In the genomic region with DNA sequence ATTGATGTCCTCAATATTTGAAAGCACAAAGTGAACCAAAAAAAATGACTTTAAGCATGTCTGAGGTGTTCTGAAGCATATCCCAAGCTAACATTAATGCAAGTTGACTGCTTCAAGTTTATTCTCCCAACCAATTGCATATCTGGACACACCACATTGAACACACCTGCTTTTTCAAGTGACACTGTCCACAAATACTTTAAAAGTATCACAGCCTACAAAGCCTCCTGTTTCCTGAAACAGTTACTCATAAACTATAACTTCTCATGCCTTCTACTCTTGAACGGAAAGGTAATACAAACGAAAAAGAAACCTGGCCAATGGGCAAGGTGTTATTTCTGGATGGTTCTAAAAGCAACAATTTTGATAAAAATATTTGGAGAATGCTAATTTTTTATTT, we compare ENCODE assay signal across 18 cellular contexts. TPM values are rescaled to one million over a fixed set of nuclear protein-coding genes. Genes with fewer than 3 reads are reported as not detected.
A peak's percentile ranks its signal among the peaks of the same experiment; 100 is the strongest.
DNase-seq lines count a peak whose midpoint lies in the region; ATAC-seq and TF ChIP-seq lines count a peak whose summit lies in the region.
"Had no signal": no experiment of that assay in that cellular context is flagged by ENCODE, and none has a peak within 500 bp of the region (broad histone marks: within the 10 kb centered on the region; RNA-seq: fewer than 3 reads in every experiment).

No MANE protein-coding gene starts in this region.

- H3K4me3 ChIP-seq in upper lobe of left lung: peak overlapping the region in 3 of 4 donors; percentile 44 to 67 (median 65)
- H3K4me3 ChIP-seq: HAP-1 had no signal

- H3K27me3 ChIP-seq in upper lobe of left lung: no peaks in the 10 kb centered on the region
- H3K27me3 ChIP-seq: esophagus squamous epithelium had no signal

- POLR2A ChIA-PET in T-cell (lab: Charles Lee): interaction anchor here in 1 of 2 donors (1.1 kb wide), 1 partner anchor 95 kb away, joined by 5 read pairs; a partner anchor contains a TSS

- peak in 1 of 4 donors; percentile 30 for TF ChIP-seq EP300 in upper lobe of left lung (IDR thresholded peaks at IDR 0.05)

- no peaks in the 10 kb centered on the region for H3K36me3 ChIP-seq in upper lobe of left lung
- H3K36me3 ChIP-seq: esophagus squamous epithelium, HAP-1 had no signal

- no peak overlapping the region for H3K27ac Mint-ChIP-seq in activated naive CD4-positive, alpha-beta T cell treated with anti-CD3 and anti-CD28 coated beads, Interleukin-2, amount 50 U/mL, for 24 hours
- no peak overlapping the region for H3K27ac Mint-ChIP-seq in T-cell

- peaks cover 13% of the 10 kb centered on the region for H3K4me1 Mint-ChIP-seq in activated naive CD4-positive, alpha-beta T cell treated with anti-CD3 and anti-CD28 coated beads, Interleukin-2, amount 50 U/mL, for 24 hours
- H3K4me1 Mint-ChIP-seq in T-cell: peaks cover 8 to 10% (median 10%) of the 10 kb centered on the region in 3 donors

- intact Hi-C loops in left colon (cut with DNase I, micrococcal nuclease): no loop called here

- no peaks in the 10 kb centered on the region for H3K27me3 Mint-ChIP-seq in activated naive CD4-positive, alpha-beta T cell treated with anti-CD3 and anti-CD28 coated beads, Interleukin-2, amount 50 U/mL, for 24 hours
- no peaks in the 10 kb centered on the region for H3K27me3 Mint-ChIP-seq in T-cell

- H3K27ac ChIP-seq in upper lobe of left lung: peak overlapping the region in 3 of 4 donors; percentile 42 to 77 (median 75)
- H3K27ac ChIP-seq: psoas muscle had no signal

- CTCF ChIA-PET in T-cell (lab: Charles Lee): interaction anchor here in 1 of 2 donors (0.8 to 1.3 kb wide), 2 partner anchors 80 to 571 kb away, joined by 3 read pairs; no protein-coding TSS in a partner anchor

- peak overlapping the region; percentile 58 for H3K4me3 Mint-ChIP-seq in activated naive CD4-positive, alpha-beta T cell treated with anti-CD3 and anti-CD28 coated beads, Interleukin-2, amount 50 U/mL, for 24 hours
- peak overlapping the region; percentile 28 to 92 (median 31) for H3K4me3 Mint-ChIP-seq in T-cell

- no peaks in the 10 kb centered on the region for H3K36me3 Mint-ChIP-seq in activated naive CD4-positive, alpha-beta T cell treated with anti-CD3 and anti-CD28 coated beads, Interleukin-2, amount 50 U/mL, for 24 hours
- H3K36me3 Mint-ChIP-seq in T-cell: no peaks in the 10 kb centered on the region

- 51 to 68% methylated on average over 2 of the region's 2 CpGs for WGBS in upper lobe of left lung, 2 donors

- no peaks in the 10 kb centered on the region for H3K9me3 Mint-ChIP-seq in activated naive CD4-positive, alpha-beta T cell treated with anti-CD3 and anti-CD28 coated beads, Interleukin-2, amount 50 U/mL, for 24 hours
- H3K9me3 Mint-ChIP-seq in T-cell: no peaks in the 10 kb centered on the region

- peaks cover 0 to 13% (median 9%) of the 10 kb centered on the region in 4 donors for H3K4me1 ChIP-seq in upper lobe of left lung
- H3K4me1 ChIP-seq: HAP-1 had no signal

- no peak for TF ChIP-seq POLR2A in upper lobe of left lung (IDR thresholded peaks at IDR 0.05)

- no peak for DNase-seq in activated naive CD4-positive, alpha-beta T cell (lab: John Stamatoyannopoulos, UW)
- DNase-seq in T-cell (no peak), left colon (no peak), upper lobe of left lung (no peak), islet precursor cell (no peak), GM19240 (ENCODE audit: insufficient read length, low spot score) (no peak), SKM-1 (lab: John Stamatoyannopoulos, UW; ENCODE audit: unreplicated experiment) (no peak)
- DNase-seq: amniotic stem cell, cortex of kidney, esophagus squamous epithelium, hippocampal formation, NCI-H2081 treated with DMSO at 0.1 percent for 48 hours, psoas muscle, SHP77 treated with DMSO at 0.1 percent for 48 hours, trophoblast cell had no signal

- ATAC-seq in T-cell (replicated peaks in 1 of 4) (no peak), left colon (peak; percentile 35), upper lobe of left lung (ENCODE audit: low FRiP score in 2 of 2) (peak; percentile 25 to 77)

- TF ChIP-seq CTCF in upper lobe of left lung (IDR thresholded peaks at IDR 0.05): no peak

- H3K9me3 ChIP-seq in upper lobe of left lung: no peaks in the 10 kb centered on the region
- H3K9me3 ChIP-seq: esophagus squamous epithelium, HAP-1, psoas muscle had no signal

RNA-seq across cellular contexts. Expression of a gene that starts 1.1 kb away (rescaled TPM):
- 1 to 10 TPM in 1 of 5 donors, under 1 TPM in 4; 0.26 to 1.9 (median 0.79) TPM for total RNA-seq in T-cell
- total RNA-seq in left colon: 1 to 10 TPM; 1.1 to 1.6 TPM
- total RNA-seq in upper lobe of left lung: 10 to 100 TPM in 5 of 6 donors, 1 to 10 TPM in 1; 3.7 to 32.4 (median 17.0) TPM
- total RNA-seq: mesenteric fat pad had no signal

RNA-seq across cellular contexts. Expression of a gene that starts 44.0 kb away (rescaled TPM):
- total RNA-seq in T-cell (100 to 1,000 TPM; 135 to 316 (median 141) TPM), left colon (100 to 1,000 TPM; 158 to 159 TPM), upper lobe of left lung (100 to 1,000 TPM in 3 of 6 donors, 10 to 100 TPM in 3; 42.8 to 121 (median 97.1) TPM)

Comparison
In these comparisons a context has a peak if more than half of its experiments do, and no peak if none do; other contexts are left out.
1. ATAC-seq: peak in left colon (single experiment) and upper lobe of left lung (2 of 2); none in T-cell (0 of 4).